In genomic region chr11:26079966-26080365, GRCh38 we compare ENCODE assay signal across 15 cellular contexts.
A peak's percentile ranks its signal among the peaks of the same experiment; 100 is the strongest.
DNase-seq lines count a peak whose midpoint lies in the region; ATAC-seq, FAIRE-seq and TF ChIP-seq lines count a peak whose summit lies in the region.
"Had no signal": no experiment of that assay in that cellular context is flagged by ENCODE, and none has a peak within 500 bp of the region (broad histone marks: within the 10 kb centered on the region; RNA-seq: fewer than 3 reads in every experiment).

No MANE protein-coding gene starts in this region.

- H3K4me2 ChIP-seq in keratinocyte (ENCODE audit: control insufficient read depth, extremely low read depth, insufficient read depth, low read depth, low read length): no peak overlapping the region

- ATAC-seq in HG03108 (IDR thresholded peaks at IDR 0.05; ENCODE audit: unreplicated experiment): no peak
- ATAC-seq in HG03095 (IDR thresholded peaks at IDR 0.05; ENCODE audit: unreplicated experiment): no peak
- ATAC-seq: PC-3 had no signal

- H3K9me3 ChIP-seq in keratinocyte (ENCODE audit: control insufficient read depth, low read depth, low read length): no peaks in the 10 kb centered on the region
- H3K9me3 ChIP-seq: SJSA1 had no signal

- no peaks in the 10 kb centered on the region for H4K20me1 ChIP-seq in keratinocyte (ENCODE audit: control insufficient read depth, extremely low read depth, insufficient read depth, low read length)

- TF ChIP-seq CTCF in keratinocyte (optimal IDR thresholded peaks at IDR 0.05 in 1 of 3, IDR thresholded peaks at IDR 0.05 in 1 of 3, conservative IDR thresholded peaks at IDR 0.05 in 1 of 3; ENCODE audit: extremely low read depth in 1 of 3, insufficient read depth in 2 of 3, low read length in 3 of 3): no peak

- H3K9ac ChIP-seq in keratinocyte (ENCODE audit: control insufficient read depth, extremely low read depth, insufficient read depth, low read length): no peak overlapping the region

- H3K36me3 ChIP-seq in keratinocyte (ENCODE audit: control insufficient read depth in 2 of 2, extremely low read depth in 1 of 2, insufficient read depth in 2 of 2, low read length in 2 of 2): no peaks in the 10 kb centered on the region
- H3K36me3 ChIP-seq: SJSA1 had no signal

- no peaks in the 10 kb centered on the region for H3K9me1 ChIP-seq in keratinocyte (ENCODE audit: control insufficient read depth, extremely low read depth, insufficient read depth, low read length)

- no peak overlapping the region for H3K4me3 ChIP-seq in keratinocyte (ENCODE audit: control insufficient read depth in 2 of 3, extremely low read depth in 1 of 3, insufficient read depth in 2 of 3, low read depth in 1 of 3, low read length in 3 of 3)
- H3K4me3 ChIP-seq: SJSA1 had no signal

- no peak for FAIRE-seq in keratinocyte (lab: Jason Lieb, UNC)

- H3K79me2 ChIP-seq in keratinocyte (ENCODE audit: control insufficient read depth, insufficient read depth, low read length): no peaks in the 10 kb centered on the region

- H3K27me3 ChIP-seq in keratinocyte (ENCODE audit: control insufficient read depth, extremely low read depth, insufficient read depth, low read length): no peaks in the 10 kb centered on the region
- H3K27me3 ChIP-seq: SJSA1 had no signal

- DNase-seq in NCI-H510A treated with DMSO at 0.1 percent for 48 hours (lab: John Stamatoyannopoulos, UW) (peak; percentile 19), NCI-H510A (lab: John Stamatoyannopoulos, UW) (no peak), NCI-H69 (lab: John Stamatoyannopoulos, UW) (peak; percentile 53), keratinocyte (ENCODE audit: low read depth, low spot score) (no peak)
- DNase-seq in stimulated activated CD4-positive, alpha-beta T cell treated with anti-CD3 and anti-CD28 coated beads, Interleukin-15, amount 100 ng/mL, for 24 hours: no peak
- DNase-seq: H7, KBM-7, NCI-H146, NCI-H446, NCI-H82, PC-3 had no signal

- peaks cover 14% of the 10 kb centered on the region for H3K4me1 ChIP-seq in keratinocyte (ENCODE audit: control insufficient read depth, extremely low read depth, insufficient read depth, low read length)
- H3K4me1 ChIP-seq: SJSA1 had no signal

- H3K27ac ChIP-seq in keratinocyte (ENCODE audit: control insufficient read depth, insufficient read depth, low read length): no peak overlapping the region
- H3K27ac ChIP-seq: C4-2B, SJSA1 had no signal

- dilution Hi-C loops in keratinocyte (cut with MboI; ENCODE audit: extremely low pct_ligation_motif_present, low sequenced_read_pairs): no loop called here

- peak overlapping the region; percentile 1 for H2AFZ ChIP-seq in keratinocyte (ENCODE audit: control insufficient read depth, low read length)

Comparison
In these comparisons a context has a peak if more than half of its experiments do, and no peak if none do; other contexts are left out.
1. DNase-seq: peak in NCI-H510A treated with DMSO at 0.1 percent for 48 hours (single experiment) and NCI-H69 (single experiment); none in NCI-H510A (single experiment), keratinocyte (single experiment) and stimulated activated CD4-positive, alpha-beta T cell treated with anti-CD3 and anti-CD28 coated beads, Interleukin-15, amount 100 ng/mL, for 24 hours (single experiment).